Comparison of ENCODE assay signal across 17 cellular contexts in genomic region chr1:212141404-212141803, GRCh38.
"Had no signal": no experiment of that assay in that cellular context is flagged by ENCODE, and none has a peak within 500 bp of the region (broad histone marks: within the 10 kb centered on the region; RNA-seq: fewer than 3 reads in every experiment).

No MANE protein-coding gene starts in this region.

- H3K4me3 ChIP-seq: lower lobe of right lung, ovary, right lobe of liver, suprapubic skin had no signal

- ATAC-seq: activated naive CD8-positive, alpha-beta T cell treated with anti-CD3 and anti-CD28 coated beads, Interleukin-2, amount 50 U/mL, for 24 hours; effector memory CD8-positive, alpha-beta T cell; lower lobe of right lung; right lobe of liver; stimulated activated naive CD8-positive, alpha-beta T cell treated with anti-CD3 and anti-CD28 coated beads, Interleukin-15, Interleukin-2, amounts not matched to agents 100 U/mL and 50 U/mL, for 24 hours had no signal

- H3K9me3 ChIP-seq: lower lobe of right lung, ovary, right lobe of liver, suprapubic skin had no signal

- DNase-seq: activated CD4-positive, alpha-beta T cell treated with anti-CD3 and anti-CD28 coated beads for 1 hour; activated CD4-positive, alpha-beta T cell treated with anti-CD3 and anti-CD28 coated beads, Interleukin-2, amount 50 U/mL, for 4 hours; activated naive CD4-positive, alpha-beta T cell treated with anti-CD3 and anti-CD28 coated beads for 36 hours; activated naive CD8-positive, alpha-beta T cell treated with anti-CD3 and anti-CD28 coated beads, Interleukin-2, amount 50 U/mL, for 24 hours; aorta; dermis blood vessel endothelial cell; effector memory CD8-positive, alpha-beta T cell; foreskin melanocyte; lower lobe of right lung; naive B cell; ovary; right lobe of liver; stimulated activated naive CD8-positive, alpha-beta T cell treated with anti-CD3 and anti-CD28 coated beads, Interleukin-15, Interleukin-2, amounts not matched to agents 100 U/mL and 50 U/mL, for 24 hours; T1000; trophoblast cell had no signal

- H3K36me3 ChIP-seq: lower lobe of right lung, ovary, right lobe of liver, suprapubic skin had no signal

- H3K27me3 ChIP-seq: ovary, right lobe of liver, suprapubic skin had no signal

- H3K4me1 ChIP-seq: right lobe of liver had no signal

- H3K27ac ChIP-seq: lower lobe of right lung, ovary, right lobe of liver, suprapubic skin, VCaP had no signal
